10 cellular contexts compared by ENCODE assay signal in genomic region chr6:11324453-11325023, GRCh38.
DNase-seq lines count a peak whose midpoint lies in the region; ATAC-seq and TF ChIP-seq lines count a peak whose summit lies in the region.
"Had no signal": no experiment of that assay in that cellular context is flagged by ENCODE, and none has a peak within 500 bp of the region (broad histone marks: within the 10 kb centered on the region; RNA-seq: fewer than 3 reads in every experiment).

No MANE protein-coding gene starts in this region.

- H3K9me2 ChIP-seq in hepatocyte (replicated peaks; ENCODE audit: insufficient read depth), result no peaks in the 10 kb centered on the region

- H3K4me2 ChIP-seq in hepatocyte, result no peak overlapping the region

- no peak overlapping the region for H3K27ac ChIP-seq in CD8-positive, alpha-beta memory T cell (ENCODE audit: low read depth, low read length)
- H3K27ac ChIP-seq in HL-60 (replicated peaks) (peak overlapping the region; percentile 80), hepatocyte (peak overlapping the region; percentile 67), stomach (peak overlapping the region in 2 of 5 donors; percentile 21 to 66)

- no peak for TF ChIP-seq POLR2A in GM18505 (IDR thresholded peaks at IDR 0.05; ENCODE audit: borderline replicate concordance, extremely low read depth, insufficient read depth, insufficient read length)
- TF ChIP-seq POLR2A in stomach (IDR thresholded peaks at IDR 0.05), result no peak

- WGBS in hepatocyte (ENCODE audit: low lambda C conversion rate, missing lambda C conversion rate), result 99% methylated on average over 6 of the region's 6 CpGs
- WGBS in stomach, 5 donors, result 91 to 97% (median 95%) methylated on average over 6 of the region's 6 CpGs

- ATAC-seq in GM21381 (IDR thresholded peaks at IDR 0.05; ENCODE audit: unreplicated experiment) (peak; percentile 62), GM18505 (IDR thresholded peaks at IDR 0.05; ENCODE audit: unreplicated experiment) (no peak)

- no peaks in the 10 kb centered on the region for H4K20me1 ChIP-seq in hepatocyte (ENCODE audit: insufficient read depth, poor library complexity, severe bottlenecking)

- TF ChIP-seq CTCF in HL-60 (IDR thresholded peaks at IDR 0.05; ENCODE audit: insufficient read depth, low read length), result no peak
- no peak for TF ChIP-seq CTCF in hepatocyte (IDR thresholded peaks at IDR 0.05; ENCODE audit: poor library complexity)
- no peak for TF ChIP-seq CTCF in stomach (IDR thresholded peaks at IDR 0.05)

- no peaks in the 10 kb centered on the region for H3K36me3 ChIP-seq in CD8-positive, alpha-beta memory T cell (ENCODE audit: insufficient read depth, low read length)
- no peaks in the 10 kb centered on the region for H3K36me3 ChIP-seq in hepatocyte (replicated peaks; ENCODE audit: insufficient read depth, low read depth)
- no peaks in the 10 kb centered on the region for H3K36me3 ChIP-seq in stomach

- DNase-seq in CD8-positive, alpha-beta memory T cell, result no peak
- peak in 1 of 2 experiments; percentile 33 for DNase-seq in HL-60 (ENCODE audit: low read depth in 1 of 2, low spot score in 1 of 2)
- DNase-seq in hepatocyte (ENCODE audit: low spot score), result no peak
- DNase-seq in kidney tubule cell (ENCODE audit: low spot score), result no peak
- DNase-seq in stomach, result no peak
- DNase-seq in medulla oblongata (ENCODE audit: extremely low spot score), result no peak
- DNase-seq: DND-41, NCI-H446 had no signal

- POLR2A ChIA-PET in CD8-positive, alpha-beta memory T cell (lab: Charles Lee), result no interaction called here

- H3K36me3 Mint-ChIP-seq in CD8-positive, alpha-beta memory T cell, result peaks cover 8 to 62% (median 36%) of the 10 kb centered on the region in 3 donors

- H3K9me3 ChIP-seq in CD8-positive, alpha-beta memory T cell (ENCODE audit: low read length), result no peaks in the 10 kb centered on the region
- H3K9me3 ChIP-seq in hepatocyte (ENCODE audit: low read depth) (no peaks in the 10 kb centered on the region), stomach (no peaks in the 10 kb centered on the region)

- no peak overlapping the region for H3K4me3 ChIP-seq in CD8-positive, alpha-beta memory T cell (ENCODE audit: low read length)
- H3K4me3 ChIP-seq in HL-60 (replicated peaks; ENCODE audit: insufficient read depth, low read length) (no peak overlapping the region), hepatocyte (no peak overlapping the region), stomach (no peak overlapping the region)

- no peak overlapping the region for H3K4me3 Mint-ChIP-seq in CD8-positive, alpha-beta memory T cell

- no peak overlapping the region for H2AFZ ChIP-seq in hepatocyte

- peak overlapping the region; percentile 55 to 83 (median 68) for H3K27ac Mint-ChIP-seq in CD8-positive, alpha-beta memory T cell

- H3K27me3 ChIP-seq in CD8-positive, alpha-beta memory T cell (ENCODE audit: insufficient read depth, low read length, poor library complexity, severe bottlenecking), result no peaks in the 10 kb centered on the region
- H3K27me3 ChIP-seq in HL-60 (ENCODE audit: insufficient read depth, poor library complexity, severe bottlenecking), result no peaks in the 10 kb centered on the region
- no peaks in the 10 kb centered on the region for H3K27me3 ChIP-seq in hepatocyte
- H3K27me3 ChIP-seq in stomach, result no peaks in the 10 kb centered on the region

- no peaks in the 10 kb centered on the region for H3K9me3 Mint-ChIP-seq in CD8-positive, alpha-beta memory T cell

- H3K4me1 ChIP-seq in CD8-positive, alpha-beta memory T cell (ENCODE audit: insufficient read depth, low read length), result no peaks in the 10 kb centered on the region
- H3K4me1 ChIP-seq in hepatocyte (ENCODE audit: insufficient read depth) (peaks cover 28% of the 10 kb centered on the region), stomach (peaks cover 0 to 18% (median under 1%) of the 10 kb centered on the region in 4 donors)

- no peaks in the 10 kb centered on the region for H3K79me2 ChIP-seq in hepatocyte

- peaks cover 44 to 81% (median 57%) of the 10 kb centered on the region in 3 donors for H3K4me1 Mint-ChIP-seq in CD8-positive, alpha-beta memory T cell

- CTCF ChIA-PET in CD8-positive, alpha-beta memory T cell (lab: Charles Lee), result no interaction called here

- no peak for TF ChIP-seq EP300 in stomach (IDR thresholded peaks at IDR 0.05)

- intact Hi-C loops in stomach (cut with DNase I; ENCODE audit: low total_unique reads), result no loop called here

- H3K27me3 Mint-ChIP-seq in CD8-positive, alpha-beta memory T cell, result no peaks in the 10 kb centered on the region
